12 cellular contexts compared by ENCODE assay signal in genomic region chr3:172224560-172225214, GRCh38.
A peak's percentile ranks its signal among the peaks of the same experiment; 100 is the strongest.
DNase-seq lines count a peak whose midpoint lies in the region; ATAC-seq and TF ChIP-seq lines count a peak whose summit lies in the region.
"Had no signal": no experiment of that assay in that cellular context is flagged by ENCODE, and none has a peak within 500 bp of the region (broad histone marks: within the 10 kb centered on the region; RNA-seq: fewer than 3 reads in every experiment).

No MANE protein-coding gene starts in this region.

- H3K18ac ChIP-seq in IMR-90 (ENCODE audit: low read depth, low read length) = peak overlapping the region; percentile 37; the same call in 1 of the 2 replicates

- DNase-seq in COR-L47 (lab: John Stamatoyannopoulos, UW) = peak; percentile 89
- DNase-seq in IMR-90 = no peak
- DNase-seq in NCI-H2227 (lab: John Stamatoyannopoulos, UW; ENCODE audit: unreplicated experiment) = peak; percentile 31
- DNase-seq in hepatocyte (ENCODE audit: low spot score) = no peak
- DNase-seq in T-helper 1 cell = no peak
- no peak for DNase-seq in left ventricle myocardium inferior
- DNase-seq: activated CD4-positive, CD25-positive, alpha-beta regulatory T cell; occipital lobe; stimulated activated CD4-positive, alpha-beta T cell treated with anti-CD3 and anti-CD28 coated beads, Interleukin-4, amount 100 ng/mL, for 4 hours had no signal

- CTCF ChIA-PET in IMR-90 (lab: Yijun Ruan, JAX) = interaction anchor here (0.7 kb wide), 1 partner anchor 233 kb away, joined by 3 read pairs; no protein-coding TSS in a partner anchor

- H2AFZ ChIP-seq in IMR-90 (replicated peaks; ENCODE audit: low read length, poor library complexity) (no peak overlapping the region), hepatocyte (no peak overlapping the region)

- peak overlapping the region; percentile 78 for H3K4ac ChIP-seq in IMR-90 (ENCODE audit: low read depth, low read length)

- no peak for TF ChIP-seq POLR2A in IMR-90 (IDR thresholded peaks at IDR 0.05; ENCODE audit: low read depth, low read length)

- TF ChIP-seq RAD21 in IMR-90 (IDR thresholded peaks at IDR 0.05; ENCODE audit: low read length) = no peak

- in situ Hi-C loops in IMR-90 (cut with MboI; ENCODE audit: low sequenced_read_pairs) = no loop called here

- H4K91ac ChIP-seq in IMR-90 (ENCODE audit: insufficient read depth, low read depth, low read length) = no peak overlapping the region

- TF ChIP-seq CTCF in IMR-90 (conservative IDR thresholded peaks at IDR 0.05; ENCODE audit: low read depth, low read length) = no peak
- no peak for TF ChIP-seq CTCF in hepatocyte (IDR thresholded peaks at IDR 0.05; ENCODE audit: poor library complexity)
- TF ChIP-seq CTCF in left ventricle myocardium inferior (IDR thresholded peaks at IDR 0.05; ENCODE audit: borderline replicate concordance) = no peak

- H2BK120ac ChIP-seq in IMR-90 (ENCODE audit: low read depth, low read length) = 0 out of 2 replicates have a peak overlapping the region, but pooled peaks have one; percentile 34

- H3K4me2 ChIP-seq in IMR-90 (ENCODE audit: low read depth, low read length) (peak overlapping the region; percentile 45; the same call in 1 of the 2 replicates), hepatocyte (no peak overlapping the region)

- H4K5ac ChIP-seq in IMR-90 (ENCODE audit: low read depth, low read length) = no peak overlapping the region

- dilution Hi-C loops in IMR-90 (cut with HindIII; ENCODE audit: low sequenced_read_pairs, unreplicated experiment) = no loop called here

- H3K4me3 ChIP-seq in IMR-90 (ENCODE audit: insufficient read depth, low read depth, low read length) (no peak overlapping the region), hepatocyte (no peak overlapping the region), left ventricle myocardium inferior (no peak overlapping the region)

- H2AK5ac ChIP-seq in IMR-90 (ENCODE audit: low read depth, low read length) = peak overlapping the region; percentile 74

- H3K23ac ChIP-seq in IMR-90 (ENCODE audit: low read depth, low read length) = peak overlapping the region; percentile 72; the same call in 1 of the 2 replicates

- H3K9ac ChIP-seq in IMR-90 (ENCODE audit: low read depth, low read length) = no peak overlapping the region

- peaks cover 12% of the 10 kb centered on the region for H3K4me1 ChIP-seq in IMR-90 (ENCODE audit: control insufficient read depth, insufficient read depth, low read length)
- H3K4me1 ChIP-seq in hepatocyte (ENCODE audit: insufficient read depth) = peaks cover 14% of the 10 kb centered on the region
- peaks cover 39% of the 10 kb centered on the region for H3K4me1 ChIP-seq in left ventricle myocardium inferior

- H4K8ac ChIP-seq in IMR-90 (ENCODE audit: low read depth in 2 of 2, low read length in 2 of 2) = peak overlapping the region in 1 of 2 experiments; percentile 59; a peak in 1 of 4 replicates

- peaks cover 12% of the 10 kb centered on the region for H3K36me3 ChIP-seq in IMR-90 (ENCODE audit: control insufficient read depth, insufficient read depth, low read length)
- no peaks in the 10 kb centered on the region for H3K36me3 ChIP-seq in hepatocyte (replicated peaks; ENCODE audit: insufficient read depth, low read depth)
- peaks cover 11% of the 10 kb centered on the region for H3K36me3 ChIP-seq in left ventricle myocardium inferior

- peaks cover 64% of the 10 kb centered on the region for H4K20me1 ChIP-seq in IMR-90 (ENCODE audit: insufficient read depth, low read length)
- H4K20me1 ChIP-seq in hepatocyte (ENCODE audit: insufficient read depth, poor library complexity, severe bottlenecking) = peaks cover 25% of the 10 kb centered on the region

- H3K9me3 ChIP-seq in IMR-90 (ENCODE audit: control insufficient read depth, insufficient read depth, low read length) (no peaks in the 10 kb centered on the region), hepatocyte (ENCODE audit: low read depth) (no peaks in the 10 kb centered on the region), left ventricle myocardium inferior (replicated peaks) (no peaks in the 10 kb centered on the region)

- H2BK20ac ChIP-seq in IMR-90 (ENCODE audit: low read depth, low read length) = peak overlapping the region; percentile 56

- H2BK15ac ChIP-seq in IMR-90 (ENCODE audit: low read depth, low read length) = no peak overlapping the region

- WGBS in IMR-90 (ENCODE audit: extremely low coverage in 2 of 2, insufficient read length in 1 of 2), 2 experiments = no CpG with 5 or more reads among the region's 7 CpGs
- 60% methylated on average over 7 of the region's 7 CpGs for WGBS in hepatocyte (ENCODE audit: low lambda C conversion rate, missing lambda C conversion rate)

- no peak overlapping the region for H3K27ac ChIP-seq in IMR-90 (ENCODE audit: insufficient read depth, low read length)
- H3K27ac ChIP-seq in hepatocyte = peak overlapping the region; percentile 0
- no peak overlapping the region for H3K27ac ChIP-seq in left ventricle myocardium inferior (replicated peaks)

- H3K9me1 ChIP-seq in IMR-90 (ENCODE audit: insufficient read depth, low read length) = peaks cover 23% of the 10 kb centered on the region

- POLR2A ChIA-PET in IMR-90 (lab: Charles Lee; ENCODE audit: unreplicated experiment) = no interaction called here

- H3K79me2 ChIP-seq in hepatocyte = peaks cover 95% of the 10 kb centered on the region

- H2BK5ac ChIP-seq in IMR-90 (ENCODE audit: low read depth, low read length, poor library complexity, severe bottlenecking) = peak overlapping the region; percentile 22

- intact Hi-C loops in IMR-90 (cut with micrococcal nuclease) = no loop called here
- intact Hi-C loops in left ventricle myocardium inferior (cut with micrococcal nuclease) = no loop called here

- BruUV-seq in IMR-90 (replicated peaks; lab: Mats Ljungman, UMichigan) = no TSS peak

- H3K79me1 ChIP-seq in IMR-90 (ENCODE audit: low read depth in 1 of 2, low read length in 2 of 2) = peaks cover 32 to 78% of the 10 kb centered on the region in 2 experiments

- peak overlapping the region; percentile 64; the same call in 1 of the 2 replicates for H3K56ac ChIP-seq in IMR-90 (ENCODE audit: extremely low read depth, insufficient read depth, low read length)

- H3K9me2 ChIP-seq in hepatocyte (replicated peaks; ENCODE audit: insufficient read depth) = no peaks in the 10 kb centered on the region

- H3K27me3 ChIP-seq in IMR-90 (ENCODE audit: control insufficient read depth, insufficient read depth, low read length) (no peaks in the 10 kb centered on the region), hepatocyte (no peaks in the 10 kb centered on the region), left ventricle myocardium inferior (ENCODE audit: low read depth) (no peaks in the 10 kb centered on the region)

- peak overlapping the region; percentile 61 for H3K14ac ChIP-seq in IMR-90 (replicated peaks; ENCODE audit: low read depth, low read length)

- H2AK9ac ChIP-seq in IMR-90 (replicated peaks; ENCODE audit: low read depth, low read length, poor library complexity) = no peak overlapping the region

- ATAC-seq in IMR-90 (ENCODE audit: low read depth) = no peak; the same call in 1 of the 2 replicates
- ATAC-seq in HG03469 (IDR thresholded peaks at IDR 0.05; ENCODE audit: unreplicated experiment) = no peak
- no peak for ATAC-seq in HG02588 (IDR thresholded peaks at IDR 0.05; ENCODE audit: unreplicated experiment)
- ATAC-seq: HCT116 had no signal

TF ChIP-seq in IMR-90, 13 proteins besides CTCF, POLR2A, EP300 and RAD21:
- TF ChIP-seq CHD1 (IDR thresholded peaks at IDR 0.05; ENCODE audit: low read depth, low read length) = no peak
- TF ChIP-seq RFX5 (IDR thresholded peaks at IDR 0.05; ENCODE audit: low read depth, low read length) = no peak
- no peak for TF ChIP-seq FOS (IDR thresholded peaks at IDR 0.05; ENCODE audit: low read depth, low read length)
- no peak for TF ChIP-seq ELK1 (IDR thresholded peaks at IDR 0.05; ENCODE audit: borderline replicate concordance, low read depth, low read length)
- TF ChIP-seq USF2 (IDR thresholded peaks at IDR 0.05; ENCODE audit: low read depth, low read length) = no peak
- no peak for TF ChIP-seq BHLHE40 (IDR thresholded peaks at IDR 0.05; ENCODE audit: low read depth, low read length)
- no peak for TF ChIP-seq MXI1 (IDR thresholded peaks at IDR 0.05; ENCODE audit: borderline replicate concordance, low read depth, low read length)
- TF ChIP-seq SMC3 (IDR thresholded peaks at IDR 0.05; ENCODE audit: low read depth, low read length) = no peak
- no peak for TF ChIP-seq MAFK (IDR thresholded peaks at IDR 0.05; ENCODE audit: low read depth, low read length)
- no peak for TF ChIP-seq MAZ (IDR thresholded peaks at IDR 0.05; ENCODE audit: borderline replicate concordance, low read depth, low read length)

Comparison
In these comparisons a context has a peak if more than half of its experiments do, and no peak if none do; other contexts are left out.
1. DNase-seq: peak in COR-L47 (single experiment) and NCI-H2227 (single experiment); none in IMR-90 (single experiment), hepatocyte (single experiment), T-helper 1 cell (0 of 5) and left ventricle myocardium inferior (single experiment).